Comparison of ENCODE assay signal across 9 cellular contexts in genomic region chr14:35406811-35407630, GRCh38. TPM values are rescaled to one million over a fixed set of nuclear protein-coding genes. Genes with fewer than 3 reads are reported as not detected.
DNase-seq lines count a peak whose midpoint lies in the region; ATAC-seq and TF ChIP-seq lines count a peak whose summit lies in the region.
"Had no signal": no experiment of that assay in that cellular context is flagged by ENCODE, and none has a peak within 500 bp of the region (broad histone marks: within the 10 kb centered on the region; RNA-seq: fewer than 3 reads in every experiment).

No MANE protein-coding gene starts in this region.

- H3K27me3 ChIP-seq in liver (ENCODE audit: control insufficient read depth in 4 of 4, insufficient read depth in 4 of 4, low read length in 3 of 4) (no peaks in the 10 kb centered on the region), uterus (no peaks in the 10 kb centered on the region)

- TF ChIP-seq POLR2A in uterus (IDR thresholded peaks at IDR 0.05), result no peak

- WGBS in liver, result 30% methylated on average over 4 of the region's 4 CpGs

- H3K36me3 ChIP-seq in HEK293 (ENCODE audit: control insufficient read depth in 2 of 2, insufficient read depth in 1 of 2, low read length in 2 of 2), result peaks cover 8 to 16% of the 10 kb centered on the region in 2 experiments; a peak in 2 of 3 replicates
- peaks cover 9 to 16% (median 11%) of the 10 kb centered on the region in 4 donors for H3K36me3 ChIP-seq in liver (ENCODE audit: control insufficient read depth in 4 of 4, insufficient read depth in 3 of 4, low read depth in 1 of 4, low read length in 3 of 4)
- H3K36me3 ChIP-seq in uterus, result no peaks in the 10 kb centered on the region

- H3K4me1 ChIP-seq in HEK293 (ENCODE audit: control insufficient read depth, insufficient read depth, low read length) (0 out of 2 replicates have a peak, but pooled peaks cover 4% of the 10 kb centered on the region), liver (ENCODE audit: control insufficient read depth in 4 of 4, insufficient read depth in 4 of 4, low read length in 3 of 4) (peaks cover 0 to 29% (median 15%) of the 10 kb centered on the region in 4 donors), uterus (peaks cover 8% of the 10 kb centered on the region in 2 donors)

- H3K27ac ChIP-seq in HEK293 (ENCODE audit: extremely low read depth, low read depth, low read length) (no peak overlapping the region), liver (ENCODE audit: low read depth in 1 of 2, low read length in 2 of 2) (no peak overlapping the region), uterus (peak overlapping the region; percentile 98 to 100)

- TF ChIP-seq CTCF in HEK293 (tag by site-specific recombination; IDR thresholded peaks at IDR 0.05), result 0 out of 2 replicates have a peak, but pooled peaks have one; percentile 24
- peak; percentile 76 to 79 for TF ChIP-seq CTCF in brain (conservative IDR thresholded peaks at IDR 0.05)
- peak; percentile 90 for TF ChIP-seq CTCF in liver (IDR thresholded peaks at IDR 0.05; ENCODE audit: low read depth, low read length, missing input control)
- TF ChIP-seq CTCF in uterus (IDR thresholded peaks at IDR 0.05), result peak; percentile 82 to 91 (median 88)

- peak overlapping the region in 3 of 5 experiments; percentile 69 to 98 (median 73) for H3K27ac Mint-ChIP-seq in brain

- H3K4me3 ChIP-seq in HEK293 (ENCODE audit: low read depth, low read length), result no peak overlapping the region
- no peak overlapping the region for H3K4me3 ChIP-seq in liver (ENCODE audit: low read depth in 1 of 3, low read length in 3 of 3)
- H3K4me3 ChIP-seq in uterus, result no peak overlapping the region

- CTCF ChIA-PET in HEK293 (lab: Yijun Ruan, JAX), result interaction anchor here (0.7 to 2.8 kb wide), 10 partner anchors 12 to 266 kb away, joined by 3 to 16 read pairs (median 4); no protein-coding TSS in a partner anchor

- peaks cover 17% of the 10 kb centered on the region for H3K36me3 Mint-ChIP-seq in brain

- peak; percentile 97 for TF ChIP-seq RAD21 in liver (IDR thresholded peaks at IDR 0.05)

- no peak overlapping the region for H3K9ac ChIP-seq in liver (ENCODE audit: low read depth in 1 of 2, low read length in 2 of 2)

- peaks cover 46% of the 10 kb centered on the region for H3K4me1 Mint-ChIP-seq in brain

- POLR2A ChIA-PET in HEK293 (lab: Yijun Ruan, JAX), result no interaction called here

- no peak for ATAC-seq in HG02852 (IDR thresholded peaks at IDR 0.05; ENCODE audit: unreplicated experiment)

- intact Hi-C loops in uterus (cut with DNase I; ENCODE audit: low total_unique reads), result loop anchor here (5.0 kb wide), 1 partner anchor 145 kb away; no protein-coding TSS in a partner anchor

- H3K9me3 Mint-ChIP-seq in brain, result no peaks in the 10 kb centered on the region
- H3K9me3 Mint-ChIP-seq: activated B cell treated with CpG ODN at 0.5 μM for 24 hours had no signal

- H3K4me3 Mint-ChIP-seq in brain, result peak overlapping the region in 3 of 5 experiments; percentile 48 to 96 (median 94)

- H3K27me3 Mint-ChIP-seq in brain, result peaks cover 3% of the 10 kb centered on the region
- H3K27me3 Mint-ChIP-seq: activated B cell treated with CpG ODN at 0.5 μM for 24 hours had no signal

- H3K9me3 ChIP-seq in HEK293 (ENCODE audit: control insufficient read depth, insufficient read depth, low read depth, low read length), result no peaks in the 10 kb centered on the region
- H3K9me3 ChIP-seq in liver (ENCODE audit: control insufficient read depth in 4 of 4, low read length in 3 of 4), result no peaks in the 10 kb centered on the region
- H3K9me3 ChIP-seq in uterus, result no peaks in the 10 kb centered on the region

- DNase-seq in COR-L47 (lab: John Stamatoyannopoulos, UW), result peak; percentile 61
- DNase-seq in NCI-H69 (lab: John Stamatoyannopoulos, UW), result peak; percentile 85
- DNase-seq in uterus, result peak in 1 of 2 donors; percentile 59
- no peak for DNase-seq in stimulated activated CD4-positive, alpha-beta T cell treated with anti-CD3 and anti-CD28 coated beads, Interleukin-4, amount 100 ng/mL, for 4 hours
- DNase-seq: activated B cell treated with CpG ODN at 0.5 μM for 24 hours had no signal

TF ChIP-seq in HEK293, 187 proteins besides CTCF, POLR2A, EP300 and RAD21 (continues in another document):
- TF ChIP-seq ZNF214 (tag by site-specific recombination; IDR thresholded peaks at IDR 0.05; ENCODE audit: borderline replicate concordance) (no peak), YY1 (tag by site-specific recombination; IDR thresholded peaks at IDR 0.05) (no peak), TSHZ1 (tag by site-specific recombination; IDR thresholded peaks at IDR 0.05; ENCODE audit: borderline replicate concordance) (no peak), ZNF48 (tag by site-specific recombination; IDR thresholded peaks at IDR 0.05) (no peak), ZNF768 (tag by site-specific recombination; IDR thresholded peaks at IDR 0.05) (no peak), ZNF423 (tag by site-specific recombination; IDR thresholded peaks at IDR 0.05) (no peak), WT1 (tag by site-specific recombination; IDR thresholded peaks at IDR 0.05) (no peak), ZNF530 (tag by site-specific recombination; IDR thresholded peaks at IDR 0.05; ENCODE audit: low read depth) (no peak), OSR2 (tag by site-specific recombination; IDR thresholded peaks at IDR 0.05) (0 out of 2 replicates have a peak, but pooled peaks have one; percentile 10), ZBTB7A (tag by site-specific recombination; IDR thresholded peaks at IDR 0.05; ENCODE audit: low read depth) (no peak)

TF ChIP-seq in liver, 16 proteins besides CTCF, POLR2A, EP300 and RAD21:
- TF ChIP-seq SP1 (IDR thresholded peaks at IDR 0.05) (no peak), HNF4A (conservative IDR thresholded peaks at IDR 0.05) (no peak), EGR1 (IDR thresholded peaks at IDR 0.05; ENCODE audit: low read depth in 2 of 2) (no peak), REST (IDR thresholded peaks at IDR 0.05) (peak; percentile 14), RXRA (IDR thresholded peaks at IDR 0.05) (peak in 1 of 2 donors; percentile 15), TAF1 (conservative IDR thresholded peaks at IDR 0.05) (no peak), NR2F2 (IDR thresholded peaks at IDR 0.05) (no peak)

RNA-seq across cellular contexts. Expression of gene NFKBIA, which starts 2.5 kb away (rescaled TPM):
- polyA plus RNA-seq in brain (ENCODE audit: insufficient read depth, low read depth, low replicate concordance) (50.4 TPM), liver (100 to 1,000 TPM in 1 of 2 donors, 10 to 100 TPM in 1; 52.9 to 204 TPM)
- total RNA-seq in liver (100 to 1,000 TPM in 1 of 2 donors, 10 to 100 TPM in 1; 46.9 to 120 TPM), uterus (100 to 1,000 TPM; 112 to 387 (median 295) TPM)

Comparison
In these comparisons a context has a peak if more than half of its experiments do, and no peak if none do; other contexts are left out.
1. DNase-seq: peak in COR-L47 (single experiment) and NCI-H69 (single experiment); none in stimulated activated CD4-positive, alpha-beta T cell treated with anti-CD3 and anti-CD28 coated beads, Interleukin-4, amount 100 ng/mL, for 4 hours (0 of 2).
2. H3K27ac ChIP-seq: peak in uterus (2 of 2); none in HEK293 (single experiment) and liver (0 of 2).
3. CTCF ChIP-seq: peak in every context shown above with its lines; median percentile 90 in liver; 88 in uterus; 78 in brain; 24 in HEK293.